ENCODE assay signal across 2 cellular contexts in the genomic region with DNA sequence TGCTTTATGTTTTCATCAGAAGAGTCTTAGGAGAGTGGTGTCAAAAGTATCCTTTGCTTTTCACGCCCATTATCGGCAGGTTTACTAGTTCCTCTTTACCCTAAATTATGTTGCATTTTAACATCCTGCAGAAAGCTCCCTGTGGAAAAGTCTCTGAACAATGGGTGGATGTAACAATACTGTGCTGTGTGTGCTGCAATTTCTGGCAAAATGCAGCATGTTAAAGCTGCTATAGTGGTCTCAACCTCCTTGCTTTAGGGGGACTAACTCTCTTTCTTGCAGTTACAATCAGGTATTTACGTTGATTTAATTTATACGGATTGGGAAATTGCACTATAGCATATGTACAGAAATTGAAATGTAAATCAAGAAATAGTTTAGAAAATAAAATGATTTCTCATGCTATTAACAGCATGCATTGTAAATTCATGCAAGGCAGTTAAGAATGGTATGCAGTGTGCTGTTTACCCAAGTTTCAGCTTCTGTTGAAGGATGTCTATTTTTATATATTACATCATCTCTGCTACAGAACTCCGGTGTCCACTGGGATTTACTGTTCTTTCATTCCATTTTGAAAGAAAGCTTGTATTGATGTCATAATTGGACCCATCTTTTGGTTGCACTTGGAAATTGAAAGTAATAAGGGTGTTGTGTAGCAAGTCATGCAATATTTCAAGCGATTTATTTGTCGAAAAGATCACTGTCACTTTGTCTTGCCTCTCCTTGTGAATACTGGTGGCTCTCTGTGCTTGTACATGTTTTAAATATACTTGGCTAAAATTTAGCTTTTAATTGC.
TF ChIP-seq lines count a peak whose summit lies in the region.

No MANE protein-coding gene starts in this region.

TF ChIP-seq in H1, 55 proteins besides CTCF, POLR2A, EP300 and RAD21 (continued from another document):
- no peak for TF ChIP-seq RBBP5 (IDR thresholded peaks at IDR 0.05; ENCODE audit: borderline replicate concordance, low read depth, low read length)
- no peak for TF ChIP-seq ASH2L (IDR thresholded peaks at IDR 0.05; ENCODE audit: low read length)
- TF ChIP-seq EGR1 (IDR thresholded peaks at IDR 0.05; ENCODE audit: borderline replicate concordance, low read depth, low read length): no peak
- TF ChIP-seq SIRT6 (IDR thresholded peaks at IDR 0.05; ENCODE audit: low read length): no peak
- no peak for TF ChIP-seq MAFK (IDR thresholded peaks at IDR 0.05; ENCODE audit: low read depth, low read length)
- TF ChIP-seq HDAC2 (IDR thresholded peaks at IDR 0.05; ENCODE audit: borderline replicate concordance in 1 of 2, low read depth in 2 of 2, low read length in 2 of 2): no peak
- no peak for TF ChIP-seq JUN (IDR thresholded peaks at IDR 0.05; ENCODE audit: low read depth, low read length)
- TF ChIP-seq CBX8 (IDR thresholded peaks at IDR 0.05; ENCODE audit: borderline replicate concordance, low read depth, low read length): no peak
- TF ChIP-seq, protein P1, sequence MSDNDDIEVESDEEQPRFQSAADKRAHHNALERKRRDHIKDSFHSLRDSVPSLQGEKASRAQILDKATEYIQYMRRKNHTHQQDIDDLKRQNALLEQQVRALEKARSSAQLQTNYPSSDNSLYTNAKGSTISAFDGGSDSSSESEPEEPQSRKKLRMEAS (IDR thresholded peaks at IDR 0.05): no peak

TF ChIP-seq in neural cell, 6 proteins besides CTCF, POLR2A, EP300 and RAD21 (continued from another document):
- TF ChIP-seq SMC3 (conservative IDR thresholded peaks at IDR 0.05; ENCODE audit: poor library complexity): no peak
- no peak for TF ChIP-seq REST (IDR thresholded peaks at IDR 0.05; ENCODE audit: borderline replicate concordance)
- peak; percentile 90 for TF ChIP-seq POLR2AphosphoS5 (IDR thresholded peaks at IDR 0.05)
- TF ChIP-seq EZH2 (IDR thresholded peaks at IDR 0.05; ENCODE audit: borderline replicate concordance, insufficient read depth, low read length, poor library complexity, severe bottlenecking): no peak
TF ChIP-seq in neural cell: peak in this region for 2.
